In the genomic region with DNA sequence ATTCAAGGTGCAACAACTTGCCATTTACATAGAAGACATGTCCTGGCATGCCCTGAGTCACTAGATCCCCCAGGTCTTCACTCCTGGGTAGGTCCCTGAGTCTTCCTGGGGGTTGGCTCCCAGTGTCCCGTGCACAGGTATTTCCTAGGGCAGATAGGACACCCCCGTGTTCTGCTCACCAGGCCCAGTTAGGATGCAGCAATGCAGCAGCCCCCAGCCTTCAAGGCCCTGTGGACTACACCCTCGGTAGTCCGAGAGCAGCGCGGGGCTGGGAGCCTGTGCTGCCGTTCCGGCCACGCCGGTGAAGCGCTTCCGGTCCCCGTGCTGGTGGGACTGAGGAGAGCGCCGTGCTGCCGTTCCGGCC, we compare ENCODE assay signal across 14 cellular contexts. TPM values are rescaled to one million over a fixed set of nuclear protein-coding genes. Genes with fewer than 3 reads are reported as not detected.
DNase-seq lines count a peak whose midpoint lies in the region; TF ChIP-seq lines count a peak whose summit lies in the region.
"Had no signal": no experiment of that assay in that cellular context is flagged by ENCODE, and none has a peak within 500 bp of the region (broad histone marks: within the 10 kb centered on the region; RNA-seq: fewer than 3 reads in every experiment).

No MANE protein-coding gene starts in this region.

- no peaks in the 10 kb centered on the region for H3K36me3 Mint-ChIP-seq in MCF 10A (ENCODE audit: insufficient read depth, unreplicated experiment)
- H3K36me3 Mint-ChIP-seq: CD8-positive, alpha-beta memory T cell had no signal

- DNase-seq in mammary epithelial cell = no peak
- DNase-seq in MCF 10A (ENCODE audit: unreplicated experiment) = no peak
- peak; percentile 79 for DNase-seq in mesenteric fat pad (ENCODE audit: low spot score)
- no peak for DNase-seq in brain microvascular endothelial cell
- no peak for DNase-seq in occipital lobe (lab: John Stamatoyannopoulos, UW)
- DNase-seq in uterus = no peak
- DNase-seq: ACHN; CD8-positive, alpha-beta memory T cell; NCI-H1417 treated with DMSO at 0.1 percent for 48 hours; NCI-H2029; NCI-H2171 treated with DMSO at 0.1 percent for 48 hours; NCI-H82 had no signal

- H3K27me3 Mint-ChIP-seq in MCF 10A (ENCODE audit: insufficient read depth, unreplicated experiment) = peaks cover 11% of the 10 kb centered on the region

- H3K9me3 ChIP-seq in mammary epithelial cell (replicated peaks; ENCODE audit: insufficient read depth, low read length) (no peaks in the 10 kb centered on the region), SU-DHL-6 (ENCODE audit: insufficient read depth, low read length) (no peaks in the 10 kb centered on the region), uterus (no peaks in the 10 kb centered on the region)
- H3K9me3 ChIP-seq: HAP-1 had no signal

- in situ Hi-C loops in mammary epithelial cell (cut with MboI; ENCODE audit: low sequenced_read_pairs in 2 of 2) (no loop called here), brain microvascular endothelial cell (cut with HindIII; ENCODE audit: low pct_ligation_motif_present, low sequenced_read_pairs) (no loop called here)

- H3K27ac Mint-ChIP-seq in MCF 10A (ENCODE audit: low read depth, unreplicated experiment) = no peak overlapping the region

- H3K79me2 ChIP-seq in mammary epithelial cell (ENCODE audit: insufficient read depth, low read length) (no peaks in the 10 kb centered on the region), SU-DHL-6 (ENCODE audit: insufficient read depth, low read length) (no peaks in the 10 kb centered on the region)

- H4K20me1 ChIP-seq in mammary epithelial cell (ENCODE audit: insufficient read depth, low read length) (no peaks in the 10 kb centered on the region), SU-DHL-6 (ENCODE audit: low read depth, low read length) (no peaks in the 10 kb centered on the region)

- POLR2A ChIA-PET in MCF 10A (lab: Yijun Ruan, JAX) = no interaction called here

- BruUV-seq in mammary epithelial cell (replicated peaks; lab: Mats Ljungman, UMichigan) (no TSS peak), MCF 10A (replicated peaks; lab: Mats Ljungman, UMichigan) (no TSS peak)

- 0 out of 2 replicates have a peak, but pooled peaks cover 4% of the 10 kb centered on the region for H3F3A ChIP-seq in SU-DHL-6 (ENCODE audit: insufficient read depth)

- no peak overlapping the region for H3K4me3 Mint-ChIP-seq in MCF 10A (ENCODE audit: unreplicated experiment)
- H3K4me3 Mint-ChIP-seq: CD8-positive, alpha-beta memory T cell had no signal

- intact Hi-C loops in mammary epithelial cell (cut with micrococcal nuclease) = no loop called here
- intact Hi-C loops in MCF 10A (cut with micrococcal nuclease) = no loop called here
- intact Hi-C loops in uterus (cut with DNase I; ENCODE audit: low total_unique reads) = no loop called here

- no peaks in the 10 kb centered on the region for H3K9me3 Mint-ChIP-seq in MCF 10A (ENCODE audit: unreplicated experiment)

- no peaks in the 10 kb centered on the region for H3K36me3 ChIP-seq in mammary epithelial cell (ENCODE audit: insufficient read depth, low read length)
- no peaks in the 10 kb centered on the region for H3K36me3 ChIP-seq in SU-DHL-6 (ENCODE audit: low read length)
- no peaks in the 10 kb centered on the region for H3K36me3 ChIP-seq in brain microvascular endothelial cell (replicated peaks)
- no peaks in the 10 kb centered on the region for H3K36me3 ChIP-seq in uterus
- H3K36me3 ChIP-seq: HAP-1 had no signal

- no peak for TF ChIP-seq CTCF in mammary epithelial cell (conservative IDR thresholded peaks at IDR 0.05 in 1 of 2, IDR thresholded peaks at IDR 0.05 in 1 of 2; ENCODE audit: extremely low read depth in 1 of 2, insufficient read depth in 1 of 2, low read depth in 1 of 2, low read length in 2 of 2)
- TF ChIP-seq CTCF in MCF 10A (IDR thresholded peaks at IDR 0.05; ENCODE audit: unreplicated experiment) = no peak
- TF ChIP-seq CTCF in SU-DHL-6 (IDR thresholded peaks at IDR 0.05; ENCODE audit: insufficient read depth, low read length, poor library complexity, severe bottlenecking) = no peak
- TF ChIP-seq CTCF in brain microvascular endothelial cell (IDR thresholded peaks at IDR 0.05; ENCODE audit: low read depth, low read length, missing control alignments) = no peak
- no peak for TF ChIP-seq CTCF in uterus (IDR thresholded peaks at IDR 0.05)

- WGBS in mammary epithelial cell (ENCODE audit: low coverage, missing lambda C conversion rate) = 74% methylated on average over 6 of the region's 17 CpGs

- H2AFZ ChIP-seq in mammary epithelial cell (ENCODE audit: low read depth, low read length) = peak overlapping the region; percentile 53
- H2AFZ ChIP-seq in SU-DHL-6 (ENCODE audit: low read depth, low read length, severe bottlenecking) = no peak overlapping the region

- CTCF ChIA-PET in mammary epithelial cell (lab: Charles Lee; ENCODE audit: low non-redundant PET) (no interaction called here), MCF 10A (lab: Yijun Ruan, JAX) (no interaction called here)

- H3K4me1 Mint-ChIP-seq in MCF 10A (ENCODE audit: insufficient read depth, unreplicated experiment) = no peaks in the 10 kb centered on the region
- H3K4me1 Mint-ChIP-seq: CD8-positive, alpha-beta memory T cell had no signal

- peaks cover 4% of the 10 kb centered on the region for H3K27me3 ChIP-seq in mammary epithelial cell (ENCODE audit: insufficient read depth, low read length)
- H3K27me3 ChIP-seq in SU-DHL-6 (ENCODE audit: low read length) = no peaks in the 10 kb centered on the region
- H3K27me3 ChIP-seq in brain microvascular endothelial cell (replicated peaks) = no peaks in the 10 kb centered on the region
- H3K27me3 ChIP-seq in uterus = no peaks in the 10 kb centered on the region

- TF ChIP-seq POLR2A in uterus (IDR thresholded peaks at IDR 0.05) = no peak

- peaks cover 3% of the 10 kb centered on the region for H3K4me1 ChIP-seq in mammary epithelial cell (ENCODE audit: insufficient read depth, low read length)
- no peaks in the 10 kb centered on the region for H3K4me1 ChIP-seq in uterus
- H3K4me1 ChIP-seq: HAP-1 had no signal

- no peaks in the 10 kb centered on the region for H3K9me2 ChIP-seq in SU-DHL-6 (replicated peaks; ENCODE audit: insufficient read depth, low read length)

- H3K27ac ChIP-seq in mammary epithelial cell (ENCODE audit: insufficient read depth, low read depth, low read length) = no peak overlapping the region
- peak overlapping the region; percentile 94 for H3K27ac ChIP-seq in SU-DHL-6 (ENCODE audit: low read depth, low read length)
- H3K27ac ChIP-seq in brain microvascular endothelial cell = no peak overlapping the region
- no peak overlapping the region for H3K27ac ChIP-seq in uterus

- dilution Hi-C loops in mammary epithelial cell (cut with HindIII; ENCODE audit: low sequenced_read_pairs) = no loop called here

- no peak overlapping the region for H3K9ac ChIP-seq in mammary epithelial cell (ENCODE audit: insufficient read depth, low read length)
- H3K9ac ChIP-seq in SU-DHL-6 (ENCODE audit: low read length) = peak overlapping the region; percentile 29

- no peak overlapping the region for H3K4me2 ChIP-seq in mammary epithelial cell (ENCODE audit: insufficient read depth, low read depth, low read length)
- H3K4me2 ChIP-seq in SU-DHL-6 (ENCODE audit: low read depth, low read length, poor library complexity, severe bottlenecking) = peak overlapping the region; percentile 49

- no peak overlapping the region for H3K4me3 ChIP-seq in mammary epithelial cell (replicated peaks in 1 of 3; ENCODE audit: insufficient read depth in 1 of 3, low read depth in 2 of 3, low read length in 3 of 3)
- no peak overlapping the region for H3K4me3 ChIP-seq in SU-DHL-6 (ENCODE audit: insufficient read depth, low read length, poor library complexity, severe bottlenecking)
- H3K4me3 ChIP-seq in brain microvascular endothelial cell (ENCODE audit: low read depth, low read length) = no peak overlapping the region
- no peak overlapping the region for H3K4me3 ChIP-seq in uterus
- H3K4me3 ChIP-seq: HAP-1 had no signal

RNA-seq across cellular contexts. Expression of a gene that starts 10.6 kb away (rescaled TPM):
- 1 to 10 TPM in 1 of 2 donors, under 1 TPM in 1; 0.67 to 1.0 TPM for total RNA-seq in mammary epithelial cell
- polyA plus RNA-seq in mammary epithelial cell = 0.05 TPM
- not detected for polyA minus RNA-seq in mammary epithelial cell
- 3.7 and 6.6 TPM in 2 replicates for total RNA-seq in MCF 10A (2022)
- total RNA-seq in mesenteric fat pad = 32.4 TPM
- total RNA-seq in occipital lobe = 5.5 TPM
- total RNA-seq in uterus = 1 to 10 TPM in 2 of 4 donors, under 1 TPM in 1, not detected in 1; 0.77 to 8.6 (median 3.2) TPM
